Comparison of ENCODE assay signal across 1 cellular context in genomic region chr13:42284068-42284467, GRCh38.
A peak's percentile ranks its signal among the peaks of the same experiment; 100 is the strongest.
TF ChIP-seq lines count a peak whose summit lies in the region.

No MANE protein-coding gene starts in this region.

TF ChIP-seq in HepG2, 621 proteins besides CTCF, POLR2A, EP300 and RAD21:
- 0 out of 4 replicates have a peak, but pooled peaks of 1 of the 2 experiments have one; percentile 14 for TF ChIP-seq MAFK (conservative IDR thresholded peaks at IDR 0.05 in 1 of 2, IDR thresholded peaks at IDR 0.05 in 1 of 2; ENCODE audit: low read length in 2 of 2)
- TF ChIP-seq ZNF552 (CRISPR knock-in tag; IDR thresholded peaks at IDR 0.05; ENCODE audit: borderline replicate concordance) = no peak
- TF ChIP-seq KLF15 (CRISPR knock-in tag; IDR thresholded peaks at IDR 0.05; ENCODE audit: borderline replicate concordance) = no peak
- TF ChIP-seq MTF2 (CRISPR knock-in tag; IDR thresholded peaks at IDR 0.05; ENCODE audit: borderline replicate concordance) = no peak
